Comparison of ENCODE assay signal across 1 cellular context in genomic region chr10:125169915-125170314, GRCh38.
TF ChIP-seq lines count a peak whose summit lies in the region.

No MANE protein-coding gene starts in this region.

TF ChIP-seq in GM23338, 12 proteins besides CTCF, POLR2A, EP300 and RAD21 (continued from another document):
- TF ChIP-seq, protein P1, sequence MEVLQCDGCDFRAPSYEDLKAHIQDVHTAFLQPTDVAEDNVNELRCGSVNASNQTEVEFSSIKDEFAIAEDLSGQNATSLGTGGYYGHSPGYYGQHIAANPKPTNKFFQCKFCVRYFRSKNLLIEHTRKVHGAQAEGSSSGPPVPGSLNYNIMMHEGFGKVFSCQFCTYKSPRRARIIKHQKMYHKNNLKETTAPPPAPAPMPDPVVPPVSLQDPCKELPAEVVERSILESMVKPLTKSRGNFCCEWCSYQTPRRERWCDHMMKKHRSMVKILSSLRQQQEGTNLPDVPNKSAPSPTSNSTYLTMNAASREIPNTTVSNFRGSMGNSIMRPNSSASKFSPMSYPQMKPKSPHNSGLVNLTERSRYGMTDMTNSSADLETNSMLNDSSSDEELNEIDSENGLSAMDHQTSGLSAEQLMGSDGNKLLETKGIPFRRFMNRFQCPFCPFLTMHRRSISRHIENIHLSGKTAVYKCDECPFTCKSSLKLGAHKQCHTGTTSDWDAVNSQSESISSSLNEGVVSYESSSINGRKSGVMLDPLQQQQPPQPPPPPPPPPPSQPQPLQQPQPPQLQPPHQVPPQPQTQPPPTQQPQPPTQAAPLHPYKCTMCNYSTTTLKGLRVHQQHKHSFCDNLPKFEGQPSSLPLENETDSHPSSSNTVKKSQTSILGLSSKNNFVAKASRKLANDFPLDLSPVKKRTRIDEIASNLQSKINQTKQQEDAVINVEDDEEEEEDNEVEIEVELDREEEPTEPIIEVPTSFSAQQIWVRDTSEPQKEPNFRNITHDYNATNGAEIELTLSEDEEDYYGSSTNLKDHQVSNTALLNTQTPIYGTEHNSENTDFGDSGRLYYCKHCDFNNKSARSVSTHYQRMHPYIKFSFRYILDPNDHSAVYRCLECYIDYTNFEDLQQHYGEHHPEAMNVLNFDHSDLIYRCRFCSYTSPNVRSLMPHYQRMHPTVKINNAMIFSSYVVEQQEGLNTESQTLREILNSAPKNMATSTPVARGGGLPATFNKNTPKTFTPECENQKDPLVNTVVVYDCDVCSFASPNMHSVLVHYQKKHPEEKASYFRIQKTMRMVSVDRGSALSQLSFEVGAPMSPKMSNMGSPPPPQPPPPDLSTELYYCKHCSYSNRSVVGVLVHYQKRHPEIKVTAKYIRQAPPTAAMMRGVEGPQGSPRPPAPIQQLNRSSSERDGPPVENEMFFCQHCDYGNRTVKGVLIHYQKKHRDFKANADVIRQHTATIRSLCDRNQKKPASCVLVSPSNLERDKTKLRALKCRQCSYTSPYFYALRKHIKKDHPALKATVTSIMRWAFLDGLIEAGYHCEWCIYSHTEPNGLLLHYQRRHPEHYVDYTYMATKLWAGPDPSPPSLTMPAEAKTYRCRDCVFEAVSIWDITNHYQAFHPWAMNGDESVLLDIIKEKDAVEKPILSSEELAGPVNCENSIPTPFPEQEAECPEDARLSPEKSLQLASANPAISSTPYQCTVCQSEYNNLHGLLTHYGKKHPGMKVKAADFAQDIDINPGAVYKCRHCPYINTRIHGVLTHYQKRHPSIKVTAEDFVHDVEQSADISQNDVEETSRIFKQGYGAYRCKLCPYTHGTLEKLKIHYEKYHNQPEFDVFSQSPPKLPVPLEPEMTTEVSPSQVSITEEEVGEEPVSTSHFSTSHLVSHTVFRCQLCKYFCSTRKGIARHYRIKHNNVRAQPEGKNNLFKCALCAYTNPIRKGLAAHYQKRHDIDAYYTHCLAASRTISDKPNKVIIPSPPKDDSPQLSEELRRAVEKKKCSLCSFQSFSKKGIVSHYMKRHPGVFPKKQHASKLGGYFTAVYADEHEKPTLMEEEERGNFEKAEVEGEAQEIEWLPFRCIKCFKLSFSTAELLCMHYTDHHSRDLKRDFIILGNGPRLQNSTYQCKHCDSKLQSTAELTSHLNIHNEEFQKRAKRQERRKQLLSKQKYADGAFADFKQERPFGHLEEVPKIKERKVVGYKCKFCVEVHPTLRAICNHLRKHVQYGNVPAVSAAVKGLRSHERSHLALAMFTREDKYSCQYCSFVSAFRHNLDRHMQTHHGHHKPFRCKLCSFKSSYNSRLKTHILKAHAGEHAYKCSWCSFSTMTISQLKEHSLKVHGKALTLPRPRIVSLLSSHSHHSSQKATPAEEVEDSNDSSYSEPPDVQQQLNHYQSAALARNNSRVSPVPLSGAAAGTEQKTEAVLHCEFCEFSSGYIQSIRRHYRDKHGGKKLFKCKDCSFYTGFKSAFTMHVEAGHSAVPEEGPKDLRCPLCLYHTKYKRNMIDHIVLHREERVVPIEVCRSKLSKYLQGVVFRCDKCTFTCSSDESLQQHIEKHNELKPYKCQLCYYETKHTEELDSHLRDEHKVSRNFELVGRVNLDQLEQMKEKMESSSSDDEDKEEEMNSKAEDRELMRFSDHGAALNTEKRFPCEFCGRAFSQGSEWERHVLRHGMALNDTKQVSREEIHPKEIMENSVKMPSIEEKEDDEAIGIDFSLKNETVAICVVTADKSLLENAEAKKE (CRISPR knock-in tag; IDR thresholded peaks at IDR 0.05) = no peak
- TF ChIP-seq ZNF114 (CRISPR knock-in tag; IDR thresholded peaks at IDR 0.05) (no peak), EZH2 (IDR thresholded peaks at IDR 0.05; ENCODE audit: low read depth, unreplicated experiment) (no peak), STAT1 (IDR thresholded peaks at IDR 0.05; ENCODE audit: unreplicated experiment) (no peak), ETS1 (IDR thresholded peaks at IDR 0.05) (no peak), CREB1 (CRISPR knock-in tag; IDR thresholded peaks at IDR 0.05; ENCODE audit: low read depth) (no peak)
- TF ChIP-seq, protein P2, sequence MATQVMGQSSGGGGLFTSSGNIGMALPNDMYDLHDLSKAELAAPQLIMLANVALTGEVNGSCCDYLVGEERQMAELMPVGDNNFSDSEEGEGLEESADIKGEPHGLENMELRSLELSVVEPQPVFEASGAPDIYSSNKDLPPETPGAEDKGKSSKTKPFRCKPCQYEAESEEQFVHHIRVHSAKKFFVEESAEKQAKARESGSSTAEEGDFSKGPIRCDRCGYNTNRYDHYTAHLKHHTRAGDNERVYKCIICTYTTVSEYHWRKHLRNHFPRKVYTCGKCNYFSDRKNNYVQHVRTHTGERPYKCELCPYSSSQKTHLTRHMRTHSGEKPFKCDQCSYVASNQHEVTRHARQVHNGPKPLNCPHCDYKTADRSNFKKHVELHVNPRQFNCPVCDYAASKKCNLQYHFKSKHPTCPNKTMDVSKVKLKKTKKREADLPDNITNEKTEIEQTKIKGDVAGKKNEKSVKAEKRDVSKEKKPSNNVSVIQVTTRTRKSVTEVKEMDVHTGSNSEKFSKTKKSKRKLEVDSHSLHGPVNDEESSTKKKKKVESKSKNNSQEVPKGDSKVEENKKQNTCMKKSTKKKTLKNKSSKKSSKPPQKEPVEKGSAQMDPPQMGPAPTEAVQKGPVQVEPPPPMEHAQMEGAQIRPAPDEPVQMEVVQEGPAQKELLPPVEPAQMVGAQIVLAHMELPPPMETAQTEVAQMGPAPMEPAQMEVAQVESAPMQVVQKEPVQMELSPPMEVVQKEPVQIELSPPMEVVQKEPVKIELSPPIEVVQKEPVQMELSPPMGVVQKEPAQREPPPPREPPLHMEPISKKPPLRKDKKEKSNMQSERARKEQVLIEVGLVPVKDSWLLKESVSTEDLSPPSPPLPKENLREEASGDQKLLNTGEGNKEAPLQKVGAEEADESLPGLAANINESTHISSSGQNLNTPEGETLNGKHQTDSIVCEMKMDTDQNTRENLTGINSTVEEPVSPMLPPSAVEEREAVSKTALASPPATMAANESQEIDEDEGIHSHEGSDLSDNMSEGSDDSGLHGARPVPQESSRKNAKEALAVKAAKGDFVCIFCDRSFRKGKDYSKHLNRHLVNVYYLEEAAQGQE (IDR thresholded peaks at IDR 0.05; ENCODE audit: unreplicated experiment) = no peak
